ENCODE assay signal across 19 cellular contexts in the genomic region with DNA sequence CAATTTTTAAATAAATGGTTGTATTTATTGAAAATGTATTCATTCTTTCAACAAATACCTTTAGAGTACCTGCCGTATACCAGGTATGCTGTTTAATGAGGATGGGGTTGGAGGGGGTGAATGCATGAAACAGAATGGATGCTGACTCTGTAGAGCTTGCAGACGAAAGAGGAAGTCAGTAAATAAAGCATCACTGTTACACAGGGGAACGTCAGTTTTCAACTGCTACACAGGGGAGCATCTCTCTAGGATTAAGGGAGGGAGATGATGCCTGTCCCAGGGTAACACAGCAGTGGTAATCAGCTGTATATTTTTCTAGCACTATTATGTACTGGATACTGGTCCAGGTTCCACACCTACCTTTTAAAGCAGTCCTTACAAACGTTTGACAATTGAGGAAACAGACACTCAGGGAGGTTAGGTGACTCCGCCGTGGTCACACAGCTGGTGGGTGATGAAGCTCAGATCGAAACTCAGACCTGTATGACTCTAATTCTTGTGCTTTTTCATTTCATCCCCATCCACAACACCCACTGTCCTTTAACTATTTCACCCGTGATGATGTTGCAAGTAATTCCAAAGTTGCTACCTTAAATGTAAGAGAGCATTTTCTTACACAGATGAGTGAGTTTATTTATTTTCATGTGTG.
"Had no signal": no experiment of that assay in that cellular context is flagged by ENCODE, and none has a peak within 500 bp of the region (broad histone marks: within the 10 kb centered on the region; RNA-seq: fewer than 3 reads in every experiment).

No MANE protein-coding gene starts in this region.

- H3K36me3 Mint-ChIP-seq: activated naive CD4-positive, alpha-beta T cell treated with anti-CD3 and anti-CD28 coated beads, Interleukin-2, amount 10 ng/mL, durations not matched to agents 7 days and 5 days had no signal

- H3K4me3 Mint-ChIP-seq: activated naive CD4-positive, alpha-beta T cell treated with anti-CD3 and anti-CD28 coated beads, Interleukin-2, amount 10 ng/mL, durations not matched to agents 7 days and 5 days; activated naive CD8-positive, alpha-beta T cell treated with anti-CD3 and anti-CD28 coated beads, Interleukin-2, amount 50 U/mL, for 24 hours; activated T-cell treated with anti-CD3 and anti-CD28 coated beads, Interleukin-2, amount 50 U/mL, for 4 hours; endodermal cell; nephron progenitor cell had no signal

- H3K4me1 ChIP-seq: body of pancreas, parathyroid adenoma, upper lobe of right lung had no signal

- H3K27me3 Mint-ChIP-seq: activated naive CD4-positive, alpha-beta T cell treated with anti-CD3 and anti-CD28 coated beads, Interleukin-2, amount 10 ng/mL, durations not matched to agents 7 days and 5 days had no signal

- H3K4me3 ChIP-seq: body of pancreas, cardiac muscle cell, heart left ventricle, upper lobe of right lung had no signal

- DNase-seq: activated CD4-positive, alpha-beta T cell treated with anti-CD3 and anti-CD28 coated beads, Interleukin-2, amount 50 U/mL, for 1 hour; activated CD4-positive, CD25-positive, alpha-beta regulatory T cell; activated CD8-positive, alpha-beta memory T cell treated with anti-CD3 and anti-CD28 coated beads for 24 hours; activated CD8-positive, alpha-beta memory T cell treated with anti-CD3 and anti-CD28 coated beads, Interleukin-2, amount 50 U/mL, for 4 hours; activated effector memory CD4-positive, alpha-beta T cell treated with Interleukin-2 at 50 U/mL for 16 hours; activated naive CD4-positive, alpha-beta T cell treated with anti-CD3 and anti-CD28 coated beads, Interleukin-2, amount 10 ng/mL, durations not matched to agents 7 days and 5 days; activated naive CD8-positive, alpha-beta T cell treated with anti-CD3 and anti-CD28 coated beads, Interleukin-2, amount 50 U/mL, for 24 hours; activated T-cell treated with anti-CD3 and anti-CD28 coated beads, Interleukin-2, amount 50 U/mL, for 4 hours; cortex of kidney; upper lobe of right lung had no signal

- H3K9me3 Mint-ChIP-seq: activated naive CD4-positive, alpha-beta T cell treated with anti-CD3 and anti-CD28 coated beads, Interleukin-2, amount 10 ng/mL, durations not matched to agents 7 days and 5 days; activated naive CD8-positive, alpha-beta T cell treated with anti-CD3 and anti-CD28 coated beads, Interleukin-2, amount 50 U/mL, for 24 hours; activated T-cell treated with anti-CD3 and anti-CD28 coated beads, Interleukin-2, amount 50 U/mL, for 4 hours; endodermal cell; nephron progenitor cell had no signal

- ATAC-seq: activated naive CD8-positive, alpha-beta T cell treated with anti-CD3 and anti-CD28 coated beads, Interleukin-2, amount 50 U/mL, for 24 hours; body of pancreas; sciatic nerve; stimulated activated naive CD8-positive, alpha-beta T cell treated with anti-CD3 and anti-CD28 coated beads, Interleukin-15, Interleukin-2, amounts not matched to agents 100 U/mL and 50 U/mL, for 24 hours had no signal

- H3K27ac Mint-ChIP-seq: activated naive CD4-positive, alpha-beta T cell treated with anti-CD3 and anti-CD28 coated beads, Interleukin-2, amount 10 ng/mL, durations not matched to agents 7 days and 5 days; activated naive CD8-positive, alpha-beta T cell treated with anti-CD3 and anti-CD28 coated beads, Interleukin-2, amount 50 U/mL, for 24 hours; endodermal cell; nephron progenitor cell had no signal

- H3K9me3 ChIP-seq: body of pancreas, heart left ventricle, upper lobe of right lung had no signal

- H3K36me3 ChIP-seq: cardiac muscle cell, heart left ventricle, upper lobe of right lung had no signal

- H3K27ac ChIP-seq: body of pancreas, cardiac muscle cell, epithelial cell of prostate, parathyroid adenoma, upper lobe of right lung had no signal

- H3K4me1 Mint-ChIP-seq: activated naive CD4-positive, alpha-beta T cell treated with anti-CD3 and anti-CD28 coated beads, Interleukin-2, amount 10 ng/mL, durations not matched to agents 7 days and 5 days; activated naive CD8-positive, alpha-beta T cell treated with anti-CD3 and anti-CD28 coated beads, Interleukin-2, amount 50 U/mL, for 24 hours; endodermal cell had no signal

- H3K27me3 ChIP-seq: cardiac muscle cell, heart left ventricle, upper lobe of right lung had no signal
